11 cellular contexts compared by ENCODE assay signal in the genomic region with DNA sequence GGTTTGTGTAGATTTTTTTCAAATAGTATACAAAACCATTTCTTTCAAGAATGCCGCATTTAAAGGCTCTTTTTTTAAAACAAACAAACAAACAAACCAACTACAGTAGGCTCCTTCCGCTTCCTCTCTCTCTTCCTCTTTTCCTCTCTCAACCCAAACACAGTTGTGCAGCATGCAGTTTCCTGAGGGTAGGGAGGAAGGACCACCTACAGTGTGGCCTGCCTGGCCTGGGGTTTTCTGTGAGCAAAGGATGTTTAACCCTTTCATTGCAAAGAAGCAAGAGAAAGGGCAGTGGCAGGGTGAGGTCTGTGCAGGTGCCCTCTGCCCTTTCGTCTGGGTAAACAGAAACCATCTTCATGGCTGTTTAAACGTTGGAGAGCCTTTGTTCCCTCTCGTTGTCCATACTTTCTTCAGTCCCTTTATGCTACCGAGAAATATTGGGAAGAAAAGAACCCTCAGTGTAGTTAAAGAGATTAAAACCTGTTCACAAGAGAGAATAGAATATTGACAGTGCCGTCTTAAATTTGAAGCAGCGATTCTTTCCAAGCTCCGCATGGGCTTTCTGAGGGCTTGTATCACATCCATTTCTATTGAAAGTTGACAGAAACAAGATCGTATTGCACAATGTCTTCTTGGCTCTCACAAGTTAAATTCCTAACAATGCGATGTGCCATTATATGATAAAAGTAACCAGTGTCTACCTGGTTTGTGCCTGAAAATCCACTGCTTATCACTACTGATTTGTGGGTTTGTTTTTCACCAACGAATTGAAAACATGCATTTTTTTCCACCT.
DNase-seq lines count a peak whose midpoint lies in the region; ATAC-seq and TF ChIP-seq lines count a peak whose summit lies in the region.
"Had no signal": no experiment of that assay in that cellular context is flagged by ENCODE, and none has a peak within 500 bp of the region (broad histone marks: within the 10 kb centered on the region; RNA-seq: fewer than 3 reads in every experiment).

No MANE protein-coding gene starts in this region.

- H3K9me3 Mint-ChIP-seq in WTC11 = no peaks in the 10 kb centered on the region
- no peaks in the 10 kb centered on the region for H3K9me3 Mint-ChIP-seq in stimulated activated naive B cell treated with anti-CD40 and anti-IgM and Interleukin-4, amounts not matched to agents 10 μg/mL and 1 μg/mL and 100 μg/mL, for 72 hours
- no peaks in the 10 kb centered on the region for H3K9me3 Mint-ChIP-seq in T-cell

- H3K27me3 Mint-ChIP-seq in WTC11 (ENCODE audit: low read depth) = peaks cover 8% of the 10 kb centered on the region
- no peaks in the 10 kb centered on the region for H3K27me3 Mint-ChIP-seq in stimulated activated naive B cell treated with anti-CD40 and anti-IgM and Interleukin-4, amounts not matched to agents 10 μg/mL and 1 μg/mL and 100 μg/mL, for 72 hours
- no peaks in the 10 kb centered on the region for H3K27me3 Mint-ChIP-seq in T-cell

- H3K4me1 Mint-ChIP-seq in WTC11 = peaks cover 50% of the 10 kb centered on the region
- peaks cover 55 to 65% of the 10 kb centered on the region in 2 donors for H3K4me1 Mint-ChIP-seq in stimulated activated naive B cell treated with anti-CD40 and anti-IgM and Interleukin-4, amounts not matched to agents 10 μg/mL and 1 μg/mL and 100 μg/mL, for 72 hours
- peaks cover 0 to 4% (median 0%) of the 10 kb centered on the region in 3 donors for H3K4me1 Mint-ChIP-seq in T-cell

- TF ChIP-seq CTCF in WTC11 (IDR thresholded peaks at IDR 0.05) = no peak

- ATAC-seq in HG03066 (IDR thresholded peaks at IDR 0.05; ENCODE audit: low read depth, unreplicated experiment) = peak; percentile 58
- ATAC-seq in WTC11 = peak; percentile 85
- peak; percentile 71 to 78 for ATAC-seq in stimulated activated naive B cell treated with anti-CD40 and anti-IgM and Interleukin-4, amounts not matched to agents 10 μg/mL and 1 μg/mL and 100 μg/mL, for 72 hours (replicated peaks)
- no peak for ATAC-seq in T-cell (replicated peaks in 1 of 4)
- no peak for ATAC-seq in GM18907 (IDR thresholded peaks at IDR 0.05; ENCODE audit: unreplicated experiment)

- in situ Hi-C loops in G401 (cut with HindIII; ENCODE audit: low sequenced_read_pairs) = no loop called here

- DNase-seq in SIG-M5 treated with dmso at 0.1 percent for 504 hours (lab: John Stamatoyannopoulos, UW; ENCODE audit: unreplicated experiment) (peak; percentile 34), SIG-M5 (lab: John Stamatoyannopoulos, UW) (no peak), WTC11 (ENCODE audit: low spot score) (peak; percentile 64), T-cell (no peak), G401 (ENCODE audit: low spot score) (no peak)
- DNase-seq in stimulated activated naive B cell treated with anti-CD40 and anti-IgM and Interleukin-4, amounts not matched to agents 10 μg/mL and 1 μg/mL and 100 μg/mL, for 72 hours = no peak
- DNase-seq: activated T-cell treated with anti-CD3 and anti-CD28 coated beads, Interleukin-2, amount 50 U/mL, for 1 hour; NCI-H1092 treated with DMSO at 0.1 percent for 48 hours; stimulated activated CD4-positive, alpha-beta T cell treated with anti-CD3 and anti-CD28 coated beads, Interleukin-2, amount 100 ng/mL, for 24 hours had no signal

- H3K4me3 Mint-ChIP-seq in WTC11 = peak overlapping the region; percentile 32
- H3K4me3 Mint-ChIP-seq in stimulated activated naive B cell treated with anti-CD40 and anti-IgM and Interleukin-4, amounts not matched to agents 10 μg/mL and 1 μg/mL and 100 μg/mL, for 72 hours = peak overlapping the region; percentile 3 to 58
- H3K4me3 Mint-ChIP-seq in T-cell = no peak overlapping the region

- CTCF ChIA-PET in WTC11 (lab: Charles Lee) = interaction anchor here (1.4 kb wide), 1 partner anchor 10 kb away, joined by 3 read pairs; no protein-coding TSS in a partner anchor
- CTCF ChIA-PET in T-cell (lab: Charles Lee) = no interaction called here

- H3K27ac Mint-ChIP-seq in WTC11 = peak overlapping the region; percentile 87
- H3K27ac Mint-ChIP-seq in stimulated activated naive B cell treated with anti-CD40 and anti-IgM and Interleukin-4, amounts not matched to agents 10 μg/mL and 1 μg/mL and 100 μg/mL, for 72 hours = peak overlapping the region; percentile 60
- no peak overlapping the region for H3K27ac Mint-ChIP-seq in T-cell

- H3K36me3 Mint-ChIP-seq in WTC11 (peaks cover 6% of the 10 kb centered on the region), T-cell (peaks cover 4% of the 10 kb centered on the region)
- H3K36me3 Mint-ChIP-seq in stimulated activated naive B cell treated with anti-CD40 and anti-IgM and Interleukin-4, amounts not matched to agents 10 μg/mL and 1 μg/mL and 100 μg/mL, for 72 hours = peaks cover 24 to 26% of the 10 kb centered on the region in 2 donors

- POLR2A ChIA-PET in WTC11 (lab: Charles Lee) = no interaction called here
- POLR2A ChIA-PET in T-cell (lab: Charles Lee) = interaction anchor here in 1 of 2 donors (0.6 kb wide), 1 partner anchor 157 kb away, joined by 3 read pairs; no protein-coding TSS in a partner anchor

TF ChIP-seq in WTC11, 78 proteins besides CTCF, POLR2A, EP300 and RAD21 (continues in another document):
- no peak for TF ChIP-seq GRHL2 (CRISPR knock-in tag; IDR thresholded peaks at IDR 0.05; ENCODE audit: insufficient replicate concordance, severe bottlenecking)
- TF ChIP-seq ETV6 (CRISPR knock-in tag; IDR thresholded peaks at IDR 0.05) = peak; percentile 100
- TF ChIP-seq GTF2I (CRISPR knock-in tag; conservative IDR thresholded peaks at IDR 0.05) = no peak
- no peak for TF ChIP-seq ZBTB21 (CRISPR knock-in tag; IDR thresholded peaks at IDR 0.05; ENCODE audit: borderline replicate concordance)
- no peak for TF ChIP-seq OVOL2 (CRISPR knock-in tag; IDR thresholded peaks at IDR 0.05; ENCODE audit: borderline replicate concordance)
- TF ChIP-seq, protein P1, sequence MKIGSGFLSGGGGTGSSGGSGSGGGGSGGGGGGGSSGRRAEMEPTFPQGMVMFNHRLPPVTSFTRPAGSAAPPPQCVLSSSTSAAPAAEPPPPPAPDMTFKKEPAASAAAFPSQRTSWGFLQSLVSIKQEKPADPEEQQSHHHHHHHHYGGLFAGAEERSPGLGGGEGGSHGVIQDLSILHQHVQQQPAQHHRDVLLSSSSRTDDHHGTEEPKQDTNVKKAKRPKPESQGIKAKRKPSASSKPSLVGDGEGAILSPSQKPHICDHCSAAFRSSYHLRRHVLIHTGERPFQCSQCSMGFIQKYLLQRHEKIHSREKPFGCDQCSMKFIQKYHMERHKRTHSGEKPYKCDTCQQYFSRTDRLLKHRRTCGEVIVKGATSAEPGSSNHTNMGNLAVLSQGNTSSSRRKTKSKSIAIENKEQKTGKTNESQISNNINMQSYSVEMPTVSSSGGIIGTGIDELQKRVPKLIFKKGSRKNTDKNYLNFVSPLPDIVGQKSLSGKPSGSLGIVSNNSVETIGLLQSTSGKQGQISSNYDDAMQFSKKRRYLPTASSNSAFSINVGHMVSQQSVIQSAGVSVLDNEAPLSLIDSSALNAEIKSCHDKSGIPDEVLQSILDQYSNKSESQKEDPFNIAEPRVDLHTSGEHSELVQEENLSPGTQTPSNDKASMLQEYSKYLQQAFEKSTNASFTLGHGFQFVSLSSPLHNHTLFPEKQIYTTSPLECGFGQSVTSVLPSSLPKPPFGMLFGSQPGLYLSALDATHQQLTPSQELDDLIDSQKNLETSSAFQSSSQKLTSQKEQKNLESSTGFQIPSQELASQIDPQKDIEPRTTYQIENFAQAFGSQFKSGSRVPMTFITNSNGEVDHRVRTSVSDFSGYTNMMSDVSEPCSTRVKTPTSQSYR (CRISPR knock-in tag; IDR thresholded peaks at IDR 0.05) = no peak
- TF ChIP-seq, protein P2, sequence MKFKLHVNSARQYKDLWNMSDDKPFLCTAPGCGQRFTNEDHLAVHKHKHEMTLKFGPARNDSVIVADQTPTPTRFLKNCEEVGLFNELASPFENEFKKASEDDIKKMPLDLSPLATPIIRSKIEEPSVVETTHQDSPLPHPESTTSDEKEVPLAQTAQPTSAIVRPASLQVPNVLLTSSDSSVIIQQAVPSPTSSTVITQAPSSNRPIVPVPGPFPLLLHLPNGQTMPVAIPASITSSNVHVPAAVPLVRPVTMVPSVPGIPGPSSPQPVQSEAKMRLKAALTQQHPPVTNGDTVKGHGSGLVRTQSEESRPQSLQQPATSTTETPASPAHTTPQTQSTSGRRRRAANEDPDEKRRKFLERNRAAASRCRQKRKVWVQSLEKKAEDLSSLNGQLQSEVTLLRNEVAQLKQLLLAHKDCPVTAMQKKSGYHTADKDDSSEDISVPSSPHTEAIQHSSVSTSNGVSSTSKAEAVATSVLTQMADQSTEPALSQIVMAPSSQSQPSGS (CRISPR knock-in tag; IDR thresholded peaks at IDR 0.05; ENCODE audit: borderline replicate concordance, low read depth) = no peak
- TF ChIP-seq TEAD1 (CRISPR knock-in tag; IDR thresholded peaks at IDR 0.05) = peak; percentile 76; the same call in 1 of the 2 replicates
- TF ChIP-seq SP1 (CRISPR knock-in tag; conservative IDR thresholded peaks at IDR 0.05) = peak; percentile 62
- no peak for TF ChIP-seq EMX1 (CRISPR knock-in tag; IDR thresholded peaks at IDR 0.05)
- no peak for TF ChIP-seq CREB1 (CRISPR knock-in tag; IDR thresholded peaks at IDR 0.05)
- TF ChIP-seq, protein P3, sequence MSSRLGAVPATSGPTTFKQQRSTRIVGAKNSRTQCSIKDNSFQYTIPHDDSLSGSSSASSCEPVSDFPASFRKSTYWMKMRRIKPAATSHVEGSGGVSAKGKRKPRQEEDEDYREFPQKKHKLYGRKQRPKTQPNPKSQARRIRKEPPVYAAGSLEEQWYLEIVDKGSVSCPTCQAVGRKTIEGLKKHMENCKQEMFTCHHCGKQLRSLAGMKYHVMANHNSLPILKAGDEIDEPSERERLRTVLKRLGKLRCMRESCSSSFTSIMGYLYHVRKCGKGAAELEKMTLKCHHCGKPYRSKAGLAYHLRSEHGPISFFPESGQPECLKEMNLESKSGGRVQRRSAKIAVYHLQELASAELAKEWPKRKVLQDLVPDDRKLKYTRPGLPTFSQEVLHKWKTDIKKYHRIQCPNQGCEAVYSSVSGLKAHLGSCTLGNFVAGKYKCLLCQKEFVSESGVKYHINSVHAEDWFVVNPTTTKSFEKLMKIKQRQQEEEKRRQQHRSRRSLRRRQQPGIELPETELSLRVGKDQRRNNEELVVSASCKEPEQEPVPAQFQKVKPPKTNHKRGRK (CRISPR knock-in tag; IDR thresholded peaks at IDR 0.05; ENCODE audit: borderline replicate concordance) = no peak

Comparison
In these comparisons a context has a peak if more than half of its experiments do, and no peak if none do; other contexts are left out.
1. DNase-seq: peak in SIG-M5 treated with dmso at 0.1 percent for 504 hours (single experiment) and WTC11 (single experiment); none in SIG-M5 (single experiment), stimulated activated naive B cell treated with anti-CD40 and anti-IgM and Interleukin-4, amounts not matched to agents 10 μg/mL and 1 μg/mL and 100 μg/mL, for 72 hours (single experiment), T-cell (0 of 34) and G401 (single experiment).
2. ATAC-seq: peak in HG03066 (single experiment), WTC11 (single experiment) and stimulated activated naive B cell treated with anti-CD40 and anti-IgM and Interleukin-4, amounts not matched to agents 10 μg/mL and 1 μg/mL and 100 μg/mL, for 72 hours (2 of 2); none in T-cell (0 of 4) and GM18907 (single experiment).
3. H3K27ac Mint-ChIP-seq: peak in WTC11 (single experiment) and stimulated activated naive B cell treated with anti-CD40 and anti-IgM and Interleukin-4, amounts not matched to agents 10 μg/mL and 1 μg/mL and 100 μg/mL, for 72 hours (single experiment); none in T-cell (0 of 2).
4. H3K4me3 Mint-ChIP-seq: peak in WTC11 (single experiment) and stimulated activated naive B cell treated with anti-CD40 and anti-IgM and Interleukin-4, amounts not matched to agents 10 μg/mL and 1 μg/mL and 100 μg/mL, for 72 hours (2 of 2); none in T-cell (0 of 3).